1 cellular context compared by ENCODE assay signal in the genomic region with DNA sequence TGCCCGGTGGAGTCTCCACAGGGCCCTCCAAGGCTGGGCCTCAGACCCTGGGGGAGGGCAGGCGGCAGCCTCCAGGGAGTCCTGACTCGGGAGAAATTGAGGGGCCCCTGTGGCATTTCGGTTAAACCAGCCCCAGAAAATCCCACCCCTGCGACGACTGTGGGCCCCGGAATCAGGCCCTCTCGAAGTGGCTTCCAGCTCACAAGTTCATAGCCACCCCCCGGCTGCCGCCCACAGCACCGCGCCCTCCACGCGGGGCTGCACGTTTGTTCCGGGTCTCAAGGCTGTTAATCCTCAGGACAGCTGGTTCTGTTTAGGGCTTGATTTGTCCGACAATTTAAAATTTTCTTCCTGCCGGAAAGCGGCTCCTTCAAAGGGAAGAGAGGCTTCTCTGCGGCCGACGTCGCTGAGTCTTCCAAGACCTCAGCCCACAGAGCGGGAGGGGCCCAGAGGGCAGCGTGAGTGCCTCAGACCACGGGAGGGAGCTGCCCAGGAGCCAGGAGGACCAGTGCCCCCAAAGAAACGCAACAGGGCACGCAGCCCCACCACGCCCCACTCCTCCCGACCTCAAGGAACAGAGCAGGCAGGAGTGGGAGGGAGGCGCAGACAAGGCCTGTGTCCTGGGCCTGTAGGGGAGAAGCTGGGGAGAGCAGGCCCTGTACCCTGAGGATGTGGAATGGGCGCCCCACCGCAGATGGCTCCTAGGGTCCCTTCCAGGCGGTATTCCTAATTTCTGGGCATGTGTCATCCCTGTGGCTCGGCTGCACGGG.
TF ChIP-seq lines count a peak whose summit lies in the region.

No MANE protein-coding gene starts in this region.

TF ChIP-seq in K562, 482 proteins besides CTCF, POLR2A, EP300 and RAD21:
- TF ChIP-seq HMG20A (CRISPR knock-in tag; conservative IDR thresholded peaks at IDR 0.05) (no peak), TAF9B (IDR thresholded peaks at IDR 0.05; ENCODE audit: partially characterized antibody) (no peak), DDX20 (tag; IDR thresholded peaks at IDR 0.05; ENCODE audit: low read depth) (no peak), NR3C1 (CRISPR knock-in tag; IDR thresholded peaks at IDR 0.05) (no peak), NUFIP1 (IDR thresholded peaks at IDR 0.05; ENCODE audit: partially characterized antibody) (no peak), MIER1 (IDR thresholded peaks at IDR 0.05; ENCODE audit: low read depth) (no peak), ZKSCAN3 (CRISPR knock-in tag; IDR thresholded peaks at IDR 0.05) (no peak), KLF6 (CRISPR knock-in tag; IDR thresholded peaks at IDR 0.05; ENCODE audit: borderline replicate concordance) (no peak), CHD2 (IDR thresholded peaks at IDR 0.05; ENCODE audit: low read depth, low read length) (no peak)
- TF ChIP-seq, protein P1, sequence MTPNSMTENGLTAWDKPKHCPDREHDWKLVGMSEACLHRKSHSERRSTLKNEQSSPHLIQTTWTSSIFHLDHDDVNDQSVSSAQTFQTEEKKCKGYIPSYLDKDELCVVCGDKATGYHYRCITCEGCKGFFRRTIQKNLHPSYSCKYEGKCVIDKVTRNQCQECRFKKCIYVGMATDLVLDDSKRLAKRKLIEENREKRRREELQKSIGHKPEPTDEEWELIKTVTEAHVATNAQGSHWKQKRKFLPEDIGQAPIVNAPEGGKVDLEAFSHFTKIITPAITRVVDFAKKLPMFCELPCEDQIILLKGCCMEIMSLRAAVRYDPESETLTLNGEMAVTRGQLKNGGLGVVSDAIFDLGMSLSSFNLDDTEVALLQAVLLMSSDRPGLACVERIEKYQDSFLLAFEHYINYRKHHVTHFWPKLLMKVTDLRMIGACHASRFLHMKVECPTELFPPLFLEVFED (CRISPR knock-in tag; conservative IDR thresholded peaks at IDR 0.05): no peak
- TF ChIP-seq, protein P2, sequence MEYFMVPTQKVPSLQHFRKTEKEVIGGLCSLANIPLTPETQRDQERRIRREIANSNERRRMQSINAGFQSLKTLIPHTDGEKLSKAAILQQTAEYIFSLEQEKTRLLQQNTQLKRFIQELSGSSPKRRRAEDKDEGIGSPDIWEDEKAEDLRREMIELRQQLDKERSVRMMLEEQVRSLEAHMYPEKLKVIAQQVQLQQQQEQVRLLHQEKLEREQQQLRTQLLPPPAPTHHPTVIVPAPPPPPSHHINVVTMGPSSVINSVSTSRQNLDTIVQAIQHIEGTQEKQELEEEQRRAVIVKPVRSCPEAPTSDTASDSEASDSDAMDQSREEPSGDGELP (CRISPR knock-in tag; IDR thresholded peaks at IDR 0.05; ENCODE audit: borderline replicate concordance): no peak
- TF ChIP-seq, protein P3, sequence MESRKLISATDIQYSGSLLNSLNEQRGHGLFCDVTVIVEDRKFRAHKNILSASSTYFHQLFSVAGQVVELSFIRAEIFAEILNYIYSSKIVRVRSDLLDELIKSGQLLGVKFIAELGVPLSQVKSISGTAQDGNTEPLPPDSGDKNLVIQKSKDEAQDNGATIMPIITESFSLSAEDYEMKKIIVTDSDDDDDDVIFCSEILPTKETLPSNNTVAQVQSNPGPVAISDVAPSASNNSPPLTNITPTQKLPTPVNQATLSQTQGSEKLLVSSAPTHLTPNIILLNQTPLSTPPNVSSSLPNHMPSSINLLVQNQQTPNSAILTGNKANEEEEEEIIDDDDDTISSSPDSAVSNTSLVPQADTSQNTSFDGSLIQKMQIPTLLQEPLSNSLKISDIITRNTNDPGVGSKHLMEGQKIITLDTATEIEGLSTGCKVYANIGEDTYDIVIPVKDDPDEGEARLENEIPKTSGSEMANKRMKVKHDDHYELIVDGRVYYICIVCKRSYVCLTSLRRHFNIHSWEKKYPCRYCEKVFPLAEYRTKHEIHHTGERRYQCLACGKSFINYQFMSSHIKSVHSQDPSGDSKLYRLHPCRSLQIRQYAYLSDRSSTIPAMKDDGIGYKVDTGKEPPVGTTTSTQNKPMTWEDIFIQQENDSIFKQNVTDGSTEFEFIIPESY (CRISPR knock-in tag; IDR thresholded peaks at IDR 0.05): no peak
- TF ChIP-seq, protein P4, sequence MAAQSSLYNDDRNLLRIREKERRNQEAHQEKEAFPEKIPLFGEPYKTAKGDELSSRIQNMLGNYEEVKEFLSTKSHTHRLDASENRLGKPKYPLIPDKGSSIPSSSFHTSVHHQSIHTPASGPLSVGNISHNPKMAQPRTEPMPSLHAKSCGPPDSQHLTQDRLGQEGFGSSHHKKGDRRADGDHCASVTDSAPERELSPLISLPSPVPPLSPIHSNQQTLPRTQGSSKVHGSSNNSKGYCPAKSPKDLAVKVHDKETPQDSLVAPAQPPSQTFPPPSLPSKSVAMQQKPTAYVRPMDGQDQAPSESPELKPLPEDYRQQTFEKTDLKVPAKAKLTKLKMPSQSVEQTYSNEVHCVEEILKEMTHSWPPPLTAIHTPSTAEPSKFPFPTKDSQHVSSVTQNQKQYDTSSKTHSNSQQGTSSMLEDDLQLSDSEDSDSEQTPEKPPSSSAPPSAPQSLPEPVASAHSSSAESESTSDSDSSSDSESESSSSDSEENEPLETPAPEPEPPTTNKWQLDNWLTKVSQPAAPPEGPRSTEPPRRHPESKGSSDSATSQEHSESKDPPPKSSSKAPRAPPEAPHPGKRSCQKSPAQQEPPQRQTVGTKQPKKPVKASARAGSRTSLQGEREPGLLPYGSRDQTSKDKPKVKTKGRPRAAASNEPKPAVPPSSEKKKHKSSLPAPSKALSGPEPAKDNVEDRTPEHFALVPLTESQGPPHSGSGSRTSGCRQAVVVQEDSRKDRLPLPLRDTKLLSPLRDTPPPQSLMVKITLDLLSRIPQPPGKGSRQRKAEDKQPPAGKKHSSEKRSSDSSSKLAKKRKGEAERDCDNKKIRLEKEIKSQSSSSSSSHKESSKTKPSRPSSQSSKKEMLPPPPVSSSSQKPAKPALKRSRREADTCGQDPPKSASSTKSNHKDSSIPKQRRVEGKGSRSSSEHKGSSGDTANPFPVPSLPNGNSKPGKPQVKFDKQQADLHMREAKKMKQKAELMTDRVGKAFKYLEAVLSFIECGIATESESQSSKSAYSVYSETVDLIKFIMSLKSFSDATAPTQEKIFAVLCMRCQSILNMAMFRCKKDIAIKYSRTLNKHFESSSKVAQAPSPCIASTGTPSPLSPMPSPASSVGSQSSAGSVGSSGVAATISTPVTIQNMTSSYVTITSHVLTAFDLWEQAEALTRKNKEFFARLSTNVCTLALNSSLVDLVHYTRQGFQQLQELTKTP (IDR thresholded peaks at IDR 0.05; ENCODE audit: low read depth in 1 of 2, partially characterized antibody in 2 of 2): no peak
